ENCODE assay signal across 38 cellular contexts in the genomic region with DNA sequence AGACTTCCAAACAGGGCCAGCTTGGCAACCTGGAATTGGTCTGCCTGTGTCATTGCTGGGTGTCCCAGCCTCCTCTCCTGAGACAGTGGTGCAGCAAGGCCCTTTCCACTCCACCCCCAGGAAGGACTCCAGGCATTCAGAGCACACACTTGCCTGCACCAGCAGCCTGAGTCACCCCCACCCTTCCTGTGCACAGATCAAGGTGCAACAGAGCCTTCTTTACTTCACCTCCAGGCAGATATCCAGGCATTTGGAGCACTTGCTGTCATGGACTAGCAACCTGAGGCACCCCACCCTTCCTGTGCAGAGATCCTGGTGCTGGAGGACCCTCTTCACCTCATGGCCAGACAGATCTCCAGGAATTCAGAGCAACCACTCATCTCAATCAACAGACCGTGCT.
"Had no signal": no experiment of that assay in that cellular context is flagged by ENCODE, and none has a peak within 500 bp of the region (broad histone marks: within the 10 kb centered on the region; RNA-seq: fewer than 3 reads in every experiment).

No MANE protein-coding gene starts in this region.

- H3K36me3 Mint-ChIP-seq: activated CD4-positive, alpha-beta memory T cell treated with anti-CD3 and anti-CD28 coated beads for 36 hours; activated CD8-positive, alpha-beta memory T cell treated with anti-CD3 and anti-CD28 coated beads, Interleukin-2, amount 10 ng/mL, durations not matched to agents 7 days and 5 days; activated naive CD4-positive, alpha-beta T cell treated with anti-CD3 and anti-CD28 coated beads, Interleukin-2, amount 10 ng/mL, durations not matched to agents 7 days and 5 days; activated naive CD8-positive, alpha-beta T cell; brain; T-cell had no signal

- H3K4me3 ChIP-seq: Peyer's patch had no signal

- H3K27me3 Mint-ChIP-seq: activated B cell treated with CpG ODN at 0.5 μM for 24 hours; activated CD4-positive, alpha-beta memory T cell treated with anti-CD3 and anti-CD28 coated beads for 36 hours; activated CD8-positive, alpha-beta memory T cell treated with anti-CD3 and anti-CD28 coated beads, Interleukin-2, amount 10 ng/mL, durations not matched to agents 7 days and 5 days; activated naive CD4-positive, alpha-beta T cell treated with anti-CD3 and anti-CD28 coated beads, Interleukin-2, amount 10 ng/mL, durations not matched to agents 7 days and 5 days; activated naive CD8-positive, alpha-beta T cell; activated naive CD8-positive, alpha-beta T cell treated with anti-CD3 and anti-CD28 coated beads, Interleukin-2, amount 50 U/mL, for 24 hours; T-cell; T-helper 17 cell had no signal

- H3K27ac ChIP-seq: Peyer's patch, VCaP had no signal

- H3K9me3 Mint-ChIP-seq: activated naive CD4-positive, alpha-beta T cell treated with anti-CD3 and anti-CD28 coated beads, Interleukin-2, amount 10 ng/mL, durations not matched to agents 7 days and 5 days had no signal

- H3K36me3 ChIP-seq: Peyer's patch had no signal

- H3K4me3 Mint-ChIP-seq: activated B cell treated with CpG ODN at 0.5 μM for 24 hours; activated CD4-positive, alpha-beta memory T cell treated with anti-CD3 and anti-CD28 coated beads for 36 hours; activated CD8-positive, alpha-beta memory T cell treated with anti-CD3 and anti-CD28 coated beads, Interleukin-2, amount 10 ng/mL, durations not matched to agents 7 days and 5 days; activated naive CD4-positive, alpha-beta T cell treated with anti-CD3 and anti-CD28 coated beads, Interleukin-2, amount 10 ng/mL, durations not matched to agents 7 days and 5 days; activated naive CD8-positive, alpha-beta T cell; activated naive CD8-positive, alpha-beta T cell treated with anti-CD3 and anti-CD28 coated beads, Interleukin-2, amount 50 U/mL, for 24 hours; brain; T-cell; T-helper 17 cell had no signal

- H3K9me3 ChIP-seq: Peyer's patch had no signal

- DNase-seq: activated B cell treated with CpG ODN at 0.5 μM for 24 hours; activated CD4-positive, alpha-beta memory T cell treated with anti-CD3 and anti-CD28 coated beads for 36 hours; activated CD4-positive, alpha-beta T cell treated with anti-CD3 and anti-CD28 coated beads for 4 hours; activated CD4-positive, alpha-beta T cell treated with anti-CD3 and anti-CD28 coated beads, Interleukin-2, amount 50 U/mL, for 1 hour; activated CD4-positive, CD25-positive, alpha-beta regulatory T cell treated with anti-CD3 and anti-CD28 coated beads, Interleukin-2, amount 50 U/mL, for 72 hours; activated CD8-positive, alpha-beta memory T cell treated with anti-CD3 and anti-CD28 coated beads for 24 hours; activated CD8-positive, alpha-beta memory T cell treated with anti-CD3 and anti-CD28 coated beads, Interleukin-2, amount 10 ng/mL, durations not matched to agents 7 days and 5 days; activated CD8-positive, alpha-beta memory T cell treated with anti-CD3 and anti-CD28 coated beads, Interleukin-2, amount 50 U/mL, for 48 hours; activated effector memory CD4-positive, alpha-beta T cell treated with Interleukin-2 at 50 U/mL for 16 hours; activated naive CD4-positive, alpha-beta T cell treated with anti-CD3 and anti-CD28 coated beads, Interleukin-2, amount 10 ng/mL, durations not matched to agents 7 days and 5 days; activated naive CD8-positive, alpha-beta T cell treated with anti-CD3 and anti-CD28 coated beads, Interleukin-2, amount 50 U/mL, for 24 hours; activated T-cell treated with anti-CD3 and anti-CD28 coated beads, Interleukin-2, amount 50 U/mL, for 48 hours; anterior cingulate cortex; central memory CD4-positive, alpha-beta T cell; KG1; MM.1S; MV-4-11; NCI-H1092; NCI-H1436 treated with DMSO at 0.1 percent for 48 hours; NCI-H187; NCI-H2029 treated with DMSO at 0.1 percent for 48 hours; NCI-H2107; NCI-H2171; NCI-H510A; NCI-H526; NCI-H748 treated with DMSO at 0.1 percent for 48 hours; NK-92 treated with Interleukin-12 subunit alpha and Interleukin-12 subunit beta, amount 100 ng/mL, for 24 hours; PC-3; RPMI8226; SIG-M5; T-cell; T-helper 17 cell; T-helper 9 cell had no signal

- H3K27me3 ChIP-seq: Peyer's patch had no signal

- ATAC-seq: activated CD8-positive, alpha-beta memory T cell treated with anti-CD3 and anti-CD28 coated beads, Interleukin-2, amount 10 ng/mL, durations not matched to agents 7 days and 5 days; activated naive CD8-positive, alpha-beta T cell treated with anti-CD3 and anti-CD28 coated beads, Interleukin-2, amount 50 U/mL, for 24 hours; PC-3; SK-N-SH treated with all-trans-retinoic acid at 6 μM for 48 hours; T-cell; T-helper 17 cell had no signal

- H3K4me1 ChIP-seq: Peyer's patch had no signal

- H3K27ac Mint-ChIP-seq: activated B cell treated with CpG ODN at 0.5 μM for 24 hours; activated CD4-positive, alpha-beta memory T cell treated with anti-CD3 and anti-CD28 coated beads for 36 hours; activated CD8-positive, alpha-beta memory T cell treated with anti-CD3 and anti-CD28 coated beads, Interleukin-2, amount 10 ng/mL, durations not matched to agents 7 days and 5 days; activated naive CD4-positive, alpha-beta T cell treated with anti-CD3 and anti-CD28 coated beads, Interleukin-2, amount 10 ng/mL, durations not matched to agents 7 days and 5 days; activated naive CD8-positive, alpha-beta T cell; activated naive CD8-positive, alpha-beta T cell treated with anti-CD3 and anti-CD28 coated beads, Interleukin-2, amount 50 U/mL, for 24 hours; brain; T-cell; T-helper 17 cell had no signal

- H3K4me1 Mint-ChIP-seq: activated B cell treated with CpG ODN at 0.5 μM for 24 hours; activated CD8-positive, alpha-beta memory T cell treated with anti-CD3 and anti-CD28 coated beads, Interleukin-2, amount 10 ng/mL, durations not matched to agents 7 days and 5 days; activated naive CD4-positive, alpha-beta T cell treated with anti-CD3 and anti-CD28 coated beads, Interleukin-2, amount 10 ng/mL, durations not matched to agents 7 days and 5 days; activated naive CD8-positive, alpha-beta T cell treated with anti-CD3 and anti-CD28 coated beads, Interleukin-2, amount 50 U/mL, for 24 hours; brain; T-cell; T-helper 17 cell had no signal
